In genomic region chr2:39913648-39914456, GRCh38 we compare ENCODE assay signal across 8 cellular contexts.
DNase-seq lines count a peak whose midpoint lies in the region; ATAC-seq, FAIRE-seq and TF ChIP-seq lines count a peak whose summit lies in the region.

No MANE protein-coding gene starts in this region.

- H4K20me1 ChIP-seq in keratinocyte (ENCODE audit: control insufficient read depth, extremely low read depth, insufficient read depth, low read length), result no peaks in the 10 kb centered on the region

- no peak for TF ChIP-seq EP300 in suprapubic skin (IDR thresholded peaks at IDR 0.05)

- intact Hi-C loops in body of pancreas (cut with DNase I), result no loop called here

- H3K27me3 ChIP-seq in body of pancreas, result peaks cover 0 to 4% of the 10 kb centered on the region in 2 donors
- no peaks in the 10 kb centered on the region for H3K27me3 ChIP-seq in keratinocyte (ENCODE audit: control insufficient read depth, extremely low read depth, insufficient read depth, low read length)
- H3K27me3 ChIP-seq in suprapubic skin, result no peaks in the 10 kb centered on the region

- no peaks in the 10 kb centered on the region for H3K9me3 ChIP-seq in body of pancreas
- no peaks in the 10 kb centered on the region for H3K9me3 ChIP-seq in keratinocyte (ENCODE audit: control insufficient read depth, low read depth, low read length)
- no peaks in the 10 kb centered on the region for H3K9me3 ChIP-seq in suprapubic skin

- FAIRE-seq in keratinocyte (lab: Jason Lieb, UNC), result peak; percentile 79

- dilution Hi-C loops in keratinocyte (cut with MboI; ENCODE audit: extremely low pct_ligation_motif_present, low sequenced_read_pairs), result no loop called here

- ATAC-seq in GM19452 (IDR thresholded peaks at IDR 0.05; ENCODE audit: unreplicated experiment) (peak; percentile 77), HG03575 (IDR thresholded peaks at IDR 0.05; ENCODE audit: extremely low read depth, insufficient number of reproducible peaks, low FRiP score, unreplicated experiment) (peak; percentile 63), body of pancreas (peak; percentile 77)

- no peaks in the 10 kb centered on the region for H3K79me2 ChIP-seq in keratinocyte (ENCODE audit: control insufficient read depth, insufficient read depth, low read length)

- H3K9ac ChIP-seq in keratinocyte (ENCODE audit: control insufficient read depth, extremely low read depth, insufficient read depth, low read length), result no peak overlapping the region

- no peak overlapping the region for H2AFZ ChIP-seq in keratinocyte (ENCODE audit: control insufficient read depth, low read length)

- H3K4me1 ChIP-seq in body of pancreas, result no peaks in the 10 kb centered on the region
- H3K4me1 ChIP-seq in keratinocyte (ENCODE audit: control insufficient read depth, extremely low read depth, insufficient read depth, low read length), result no peaks in the 10 kb centered on the region
- no peaks in the 10 kb centered on the region for H3K4me1 ChIP-seq in suprapubic skin

- no peak overlapping the region for H3K4me2 ChIP-seq in keratinocyte (ENCODE audit: control insufficient read depth, extremely low read depth, insufficient read depth, low read depth, low read length)

- H3K27ac ChIP-seq in body of pancreas, result no peak overlapping the region
- no peak overlapping the region for H3K27ac ChIP-seq in keratinocyte (ENCODE audit: control insufficient read depth, insufficient read depth, low read length)
- H3K27ac ChIP-seq in suprapubic skin, result no peak overlapping the region

- no peaks in the 10 kb centered on the region for H3K9me1 ChIP-seq in keratinocyte (ENCODE audit: control insufficient read depth, extremely low read depth, insufficient read depth, low read length)

- TF ChIP-seq CTCF in body of pancreas (IDR thresholded peaks at IDR 0.05), result peak; percentile 45 to 85 (median 80)
- peak in 2 of 3 experiments; percentile 62 to 65 for TF ChIP-seq CTCF in keratinocyte (optimal IDR thresholded peaks at IDR 0.05 in 1 of 3, IDR thresholded peaks at IDR 0.05 in 1 of 3, conservative IDR thresholded peaks at IDR 0.05 in 1 of 3; ENCODE audit: extremely low read depth in 1 of 3, insufficient read depth in 2 of 3, low read length in 3 of 3)
- peak; percentile 65 to 73 for TF ChIP-seq CTCF in suprapubic skin (IDR thresholded peaks at IDR 0.05)

- WGBS in body of pancreas, 2 donors, result 28 to 33% methylated on average over 5 of the region's 5 CpGs
- 32% methylated on average over 5 of the region's 5 CpGs for WGBS in suprapubic skin

- TF ChIP-seq POLR2A in body of pancreas (IDR thresholded peaks at IDR 0.05), result no peak
- TF ChIP-seq POLR2A in suprapubic skin (IDR thresholded peaks at IDR 0.05), result no peak

- no peak overlapping the region for H3K4me3 ChIP-seq in body of pancreas
- H3K4me3 ChIP-seq in keratinocyte (ENCODE audit: control insufficient read depth in 2 of 3, extremely low read depth in 1 of 3, insufficient read depth in 2 of 3, low read depth in 1 of 3, low read length in 3 of 3), result no peak overlapping the region
- no peak overlapping the region for H3K4me3 ChIP-seq in suprapubic skin

- DNase-seq in DMS53 (lab: John Stamatoyannopoulos, UW) (peak; percentile 81), NCI-H69 (lab: John Stamatoyannopoulos, UW) (peak; percentile 74), body of pancreas (peak in 1 of 4 donors; percentile 43), keratinocyte (ENCODE audit: low read depth, low spot score) (no peak), suprapubic skin (ENCODE audit: low spot score in 2 of 2) (no peak)
- no peak for DNase-seq in activated naive CD4-positive, alpha-beta T cell treated with Interleukin-2 at 50 U/mL for 16 hours

- H3K36me3 ChIP-seq in body of pancreas (replicated peaks in 1 of 2; ENCODE audit: insufficient read depth in 1 of 2, low read depth in 2 of 2) (no peaks in the 10 kb centered on the region), keratinocyte (ENCODE audit: control insufficient read depth in 2 of 2, extremely low read depth in 1 of 2, insufficient read depth in 2 of 2, low read length in 2 of 2) (no peaks in the 10 kb centered on the region), suprapubic skin (no peaks in the 10 kb centered on the region)

Comparison
In these comparisons a context has a peak if more than half of its experiments do, and no peak if none do; other contexts are left out.
1. DNase-seq: peak in DMS53 (single experiment) and NCI-H69 (single experiment); none in keratinocyte (single experiment), suprapubic skin (0 of 2) and activated naive CD4-positive, alpha-beta T cell treated with Interleukin-2 at 50 U/mL for 16 hours (single experiment).
2. Peak in every context shown above with its lines, with median percentiles within 50 percentile points of each other: ATAC-seq and CTCF ChIP-seq.